In genomic region chr14:35878272-35879140, GRCh38 we compare ENCODE assay signal across 9 cellular contexts. TPM values are rescaled to one million over a fixed set of nuclear protein-coding genes. Genes with fewer than 3 reads are reported as not detected.
DNase-seq lines count a peak whose midpoint lies in the region; ATAC-seq and TF ChIP-seq lines count a peak whose summit lies in the region.
"Had no signal": no experiment of that assay in that cellular context is flagged by ENCODE, and none has a peak within 500 bp of the region (broad histone marks: within the 10 kb centered on the region; RNA-seq: fewer than 3 reads in every experiment).

No MANE protein-coding gene starts in this region.

- peaks cover 15% of the 10 kb centered on the region for H3K4me1 ChIP-seq in osteoblast (ENCODE audit: insufficient read depth, low read length)

- H3K4me3 ChIP-seq in epithelial cell of esophagus (ENCODE audit: low read length) (no peak overlapping the region), osteoblast (ENCODE audit: insufficient read depth, low read length) (peak overlapping the region; percentile 10)

- peak overlapping the region; percentile 60 for H3K4me2 ChIP-seq in osteoblast (ENCODE audit: insufficient read depth, low read length)

- DNase-seq in DMS 273 treated with DMSO at 0.1 percent for 48 hours (lab: John Stamatoyannopoulos, UW) = peak; percentile 56
- DNase-seq in NCI-H69 (lab: John Stamatoyannopoulos, UW) = peak; percentile 76
- peak; percentile 76 for DNase-seq in epithelial cell of esophagus (ENCODE audit: low read depth)
- peak; percentile 84 for DNase-seq in osteoblast (ENCODE audit: insufficient read length, low spot score, missing footprints)
- DNase-seq in SIG-M5 (lab: John Stamatoyannopoulos, UW) = no peak
- DNase-seq in NCI-H2081 treated with DMSO at 0.1 percent for 48 hours (lab: John Stamatoyannopoulos, UW) = no peak
- DNase-seq in NCI-H510A treated with DMSO at 0.1 percent for 48 hours (lab: John Stamatoyannopoulos, UW) = no peak
- DNase-seq: activated CD4-positive, alpha-beta T cell treated with anti-CD3 and anti-CD28 coated beads, Interleukin-2, amount 50 U/mL, for 4 hours had no signal

- H3K36me3 ChIP-seq in osteoblast (ENCODE audit: insufficient read depth, low read length) = no peaks in the 10 kb centered on the region

- ATAC-seq in GM18861 (IDR thresholded peaks at IDR 0.05; ENCODE audit: unreplicated experiment) = no peak

- peak overlapping the region; percentile 47 for H2AFZ ChIP-seq in osteoblast (ENCODE audit: low read length)

- no peaks in the 10 kb centered on the region for H3K9me3 ChIP-seq in osteoblast (ENCODE audit: low read depth, low read length)

- TF ChIP-seq CTCF in epithelial cell of esophagus (IDR thresholded peaks at IDR 0.05; ENCODE audit: insufficient read depth, low read depth, low read length, missing control alignments) (no peak), osteoblast (IDR thresholded peaks at IDR 0.05; ENCODE audit: extremely low read depth, low read depth, low read length) (no peak)

- H3K27me3 ChIP-seq in osteoblast (ENCODE audit: insufficient read depth, low read length) = no peaks in the 10 kb centered on the region

- peak overlapping the region; percentile 34 for H3K27ac ChIP-seq in osteoblast (ENCODE audit: low read depth, low read length)

- no peaks in the 10 kb centered on the region for H4K20me1 ChIP-seq in osteoblast (ENCODE audit: insufficient read depth, low read length)

- no peaks in the 10 kb centered on the region for H3K79me2 ChIP-seq in osteoblast (ENCODE audit: insufficient read depth, low read length)

RNA-seq across cellular contexts. Expression of gene BRMS1L, which starts 52.4 kb away (rescaled TPM):
- total RNA-seq in osteoblast = 3.6 and 5.0 TPM in 2 replicates

Comparison
In these comparisons a context has a peak if more than half of its experiments do, and no peak if none do; other contexts are left out.
1. DNase-seq: peak in DMS 273 treated with DMSO at 0.1 percent for 48 hours (single experiment), NCI-H69 (single experiment), epithelial cell of esophagus (single experiment) and osteoblast (single experiment); none in SIG-M5 (single experiment), NCI-H2081 treated with DMSO at 0.1 percent for 48 hours (single experiment) and NCI-H510A treated with DMSO at 0.1 percent for 48 hours (single experiment).